Comparison of ENCODE assay signal across 18 cellular contexts in genomic region chr20:36498386-36499179, GRCh38. TPM values are rescaled to one million over a fixed set of nuclear protein-coding genes. Genes with fewer than 3 reads are reported as not detected.
DNase-seq lines count a peak whose midpoint lies in the region; ATAC-seq and TF ChIP-seq lines count a peak whose summit lies in the region.
"Had no signal": no experiment of that assay in that cellular context is flagged by ENCODE, and none has a peak within 500 bp of the region (broad histone marks: within the 10 kb centered on the region; RNA-seq: fewer than 3 reads in every experiment).

No MANE protein-coding gene starts in this region.

- H3K4me1 Mint-ChIP-seq in stimulated activated naive B cell treated with anti-CD40 and anti-IgM and Interleukin-4, amounts not matched to agents 10 μg/mL and 1 μg/mL and 100 μg/mL, for 72 hours, result peaks cover 5 to 16% of the 10 kb centered on the region in 2 donors
- H3K4me1 Mint-ChIP-seq in glutamatergic neuron (ENCODE audit: low read depth, unreplicated experiment), result peaks cover 4% of the 10 kb centered on the region

- intact Hi-C loops in right lobe of liver (cut with DNase I), result no loop called here

- peak overlapping the region; percentile 13 for H3K27ac ChIP-seq in RWPE1
- peak overlapping the region; percentile 5 to 77 for H3K27ac ChIP-seq in coronary artery
- peak overlapping the region in 1 of 3 donors; percentile 39 for H3K27ac ChIP-seq in right lobe of liver
- H3K27ac ChIP-seq: neutrophil had no signal

- DNase-seq in RWPE1 (ENCODE audit: low spot score) (no peak), coronary artery (ENCODE audit: low spot score) (no peak), right lobe of liver (peak in 2 of 3 donors; percentile 54 to 67), SW480 (ENCODE audit: low spot score) (no peak), glutamatergic neuron (no peak), NCI-H1048 (lab: John Stamatoyannopoulos, UW) (no peak)
- no peak for DNase-seq in stimulated activated naive B cell treated with anti-CD40 and anti-IgM and Interleukin-4, amounts not matched to agents 10 μg/mL and 1 μg/mL and 100 μg/mL, for 72 hours
- DNase-seq: amniotic stem cell, Caco-2, GOT3, hypothalamus, MG63, midbrain, NCI-H1930, T-helper 9 cell had no signal

- no peaks in the 10 kb centered on the region for H3K27me3 ChIP-seq in right lobe of liver
- H3K27me3 ChIP-seq: MG63, neutrophil had no signal

- H3K36me3 ChIP-seq in right lobe of liver, result peaks cover 0 to 34% (median 12%) of the 10 kb centered on the region in 4 donors

- POLR2A ChIA-PET in RWPE1 (lab: Yijun Ruan, JAX; ENCODE audit: low non-redundant PET), result no interaction called here

- ATAC-seq in right lobe of liver, result peak; percentile 15 to 62 (median 29)
- no peak for ATAC-seq in stimulated activated naive B cell treated with anti-CD40 and anti-IgM and Interleukin-4, amounts not matched to agents 10 μg/mL and 1 μg/mL and 100 μg/mL, for 72 hours (replicated peaks)
- no peak for ATAC-seq in GM18907 (IDR thresholded peaks at IDR 0.05; ENCODE audit: unreplicated experiment)

- H3K4me3 ChIP-seq in coronary artery (no peak overlapping the region), right lobe of liver (no peak overlapping the region)
- H3K4me3 ChIP-seq: MG63 had no signal

- peaks cover 0 to 33% (median 3%) of the 10 kb centered on the region in 4 donors for H3K4me1 ChIP-seq in right lobe of liver
- H3K4me1 ChIP-seq: Caco-2 had no signal

- 70% methylated on average over 7 of the region's 14 CpGs for whole genome bisulfite sequencing in right lobe of liver (ENCODE audit: insufficient coverage, low coverage, low lambda C conversion rate, missing lambda C conversion rate)

- H3K27me3 Mint-ChIP-seq in stimulated activated naive B cell treated with anti-CD40 and anti-IgM and Interleukin-4, amounts not matched to agents 10 μg/mL and 1 μg/mL and 100 μg/mL, for 72 hours, result no peaks in the 10 kb centered on the region
- H3K27me3 Mint-ChIP-seq in glutamatergic neuron (ENCODE audit: unreplicated experiment), result peaks cover 10% of the 10 kb centered on the region

- TF ChIP-seq CTCF in RWPE1 (conservative IDR thresholded peaks at IDR 0.05; ENCODE audit: low read depth) (no peak), coronary artery (IDR thresholded peaks at IDR 0.05) (no peak), right lobe of liver (IDR thresholded peaks at IDR 0.05) (no peak), glutamatergic neuron (IDR thresholded peaks at IDR 0.05; ENCODE audit: partially characterized antibody, unreplicated experiment) (no peak)

- no peak overlapping the region for H3K4me3 Mint-ChIP-seq in stimulated activated naive B cell treated with anti-CD40 and anti-IgM and Interleukin-4, amounts not matched to agents 10 μg/mL and 1 μg/mL and 100 μg/mL, for 72 hours
- H3K4me3 Mint-ChIP-seq in glutamatergic neuron (ENCODE audit: unreplicated experiment), result no peak overlapping the region

- TF ChIP-seq POLR2A in right lobe of liver (IDR thresholded peaks at IDR 0.05), result no peak

- no peaks in the 10 kb centered on the region for H3K9me3 ChIP-seq in right lobe of liver
- H3K9me3 ChIP-seq: Caco-2, MG63, neutrophil had no signal

- peak overlapping the region; percentile 2 for H3K27ac Mint-ChIP-seq in stimulated activated naive B cell treated with anti-CD40 and anti-IgM and Interleukin-4, amounts not matched to agents 10 μg/mL and 1 μg/mL and 100 μg/mL, for 72 hours
- no peak overlapping the region for H3K27ac Mint-ChIP-seq in glutamatergic neuron (ENCODE audit: unreplicated experiment)
- H3K27ac Mint-ChIP-seq: activated T-helper 2 cell treated with anti-CD3 and anti-CD28 coated beads, Interferon-gamma antibody, Interleukin-2, Interleukin-4, amounts not matched to agents 10 μg/mL and 5 μg/mL and 100 μg/mL, durations not matched to agents 14 hours and 24 hours and 36 hours had no signal

- peaks cover 27 to 55% of the 10 kb centered on the region in 2 donors for H3K36me3 Mint-ChIP-seq in stimulated activated naive B cell treated with anti-CD40 and anti-IgM and Interleukin-4, amounts not matched to agents 10 μg/mL and 1 μg/mL and 100 μg/mL, for 72 hours
- H3K36me3 Mint-ChIP-seq in glutamatergic neuron (ENCODE audit: unreplicated experiment), result peaks cover 4% of the 10 kb centered on the region

- CTCF ChIA-PET in RWPE1 (lab: Yijun Ruan, JAX), result interaction anchor here (0.9 kb wide), 1 partner anchor 58 kb away, joined by 3 read pairs; no protein-coding TSS in a partner anchor

- no peaks in the 10 kb centered on the region for H3K9me3 Mint-ChIP-seq in stimulated activated naive B cell treated with anti-CD40 and anti-IgM and Interleukin-4, amounts not matched to agents 10 μg/mL and 1 μg/mL and 100 μg/mL, for 72 hours
- peaks cover 10% of the 10 kb centered on the region for H3K9me3 Mint-ChIP-seq in glutamatergic neuron (ENCODE audit: unreplicated experiment)
- H3K9me3 Mint-ChIP-seq: activated T-helper 2 cell treated with anti-CD3 and anti-CD28 coated beads, Interferon-gamma antibody, Interleukin-2, Interleukin-4, amounts not matched to agents 10 μg/mL and 5 μg/mL and 100 μg/mL, durations not matched to agents 14 hours and 24 hours and 36 hours had no signal

RNA-seq across cellular contexts. Expression of gene MYL9, which starts 42.7 kb away (rescaled TPM):
- total RNA-seq in right lobe of liver (10 to 100 TPM in 4 of 6 experiments, 1 to 10 TPM in 2; 7.7 to 44.2 (median 18.1) TPM), glutamatergic neuron (ENCODE audit: unreplicated experiment) (2.0 TPM)

Comparison
In these comparisons a context has a peak if more than half of its experiments do, and no peak if none do; other contexts are left out.
1. DNase-seq: peak in right lobe of liver (2 of 3); none in RWPE1 (single experiment), coronary artery (single experiment), stimulated activated naive B cell treated with anti-CD40 and anti-IgM and Interleukin-4, amounts not matched to agents 10 μg/mL and 1 μg/mL and 100 μg/mL, for 72 hours (single experiment), SW480 (single experiment), glutamatergic neuron (single experiment) and NCI-H1048 (single experiment).
2. ATAC-seq: peak in right lobe of liver (4 of 4); none in stimulated activated naive B cell treated with anti-CD40 and anti-IgM and Interleukin-4, amounts not matched to agents 10 μg/mL and 1 μg/mL and 100 μg/mL, for 72 hours (0 of 2) and GM18907 (single experiment).